In genomic region chr16:70754874-70755600, GRCh38 we compare ENCODE assay signal across 22 cellular contexts. TPM values are rescaled to one million over a fixed set of nuclear protein-coding genes. Genes with fewer than 3 reads are reported as not detected.
DNase-seq lines count a peak whose midpoint lies in the region; ATAC-seq and TF ChIP-seq lines count a peak whose summit lies in the region.
"Had no signal": no experiment of that assay in that cellular context is flagged by ENCODE, and none has a peak within 500 bp of the region (broad histone marks: within the 10 kb centered on the region; RNA-seq: fewer than 3 reads in every experiment).

No MANE protein-coding gene starts in this region.

- POLR2A ChIA-PET in WTC11 (lab: Charles Lee): no interaction called here

- no peak overlapping the region for H3K4me3 Mint-ChIP-seq in WTC11
- H3K4me3 Mint-ChIP-seq: activated CD4-positive, alpha-beta memory T cell treated with anti-CD3 and anti-CD28 coated beads, Interleukin-2, amount 10 ng/mL, durations not matched to agents 7 days and 5 days; activated naive CD8-positive, alpha-beta T cell; naive B cell; type B pancreatic cell had no signal

- H3K9me3 Mint-ChIP-seq in WTC11: no peaks in the 10 kb centered on the region
- H3K9me3 Mint-ChIP-seq: activated CD4-positive, alpha-beta memory T cell treated with anti-CD3 and anti-CD28 coated beads, Interleukin-2, amount 10 ng/mL, durations not matched to agents 7 days and 5 days; naive B cell; type B pancreatic cell had no signal

- H3K36me3 Mint-ChIP-seq in WTC11: peaks cover 15% of the 10 kb centered on the region

- no peak for DNase-seq in WTC11 (ENCODE audit: low spot score)
- DNase-seq in caudate nucleus (lab: John Stamatoyannopoulos, UW): peak in 28 of 61 donors; percentile 10 to 81 (median 42)
- DNase-seq in middle frontal gyrus (ENCODE audit: extremely low spot score, low spot score): peak; percentile 33
- peak in 25 of 49 donors; percentile 16 to 77 (median 44) for DNase-seq in substantia nigra (lab: John Stamatoyannopoulos, UW)
- DNase-seq in DMS153 (lab: John Stamatoyannopoulos, UW): no peak
- DNase-seq: activated CD4-positive, alpha-beta memory T cell treated with anti-CD3 and anti-CD28 coated beads, Interleukin-2, amount 10 ng/mL, durations not matched to agents 7 days and 5 days; activated T-cell treated with anti-CD3 and anti-CD28 coated beads, Interleukin-2, amount 50 U/mL, for 48 hours; DND-41; naive B cell; NCI-H187; NCI-H2227 treated with DMSO at 0.1 percent for 48 hours; NCI-H774; PC-3; stimulated activated CD4-positive, alpha-beta T cell treated with anti-CD3 and anti-CD28 coated beads, Interleukin-2, amount 100 ng/mL, for 24 hours; stimulated activated naive CD4-positive, alpha-beta T cell treated with Interleukin-2 at 50 U/mL for 16 hours had no signal

- no peak for TF ChIP-seq CTCF in WTC11 (IDR thresholded peaks at IDR 0.05)

- H3K27ac Mint-ChIP-seq in WTC11: no peak overlapping the region
- H3K27ac Mint-ChIP-seq: activated CD4-positive, alpha-beta memory T cell treated with anti-CD3 and anti-CD28 coated beads, Interleukin-2, amount 10 ng/mL, durations not matched to agents 7 days and 5 days; activated naive CD8-positive, alpha-beta T cell; naive B cell; type B pancreatic cell had no signal

- ATAC-seq in WTC11 (no peak), GM19463 (IDR thresholded peaks at IDR 0.05; ENCODE audit: unreplicated experiment) (no peak), GM19455 (IDR thresholded peaks at IDR 0.05; ENCODE audit: unreplicated experiment) (no peak)
- ATAC-seq: PC-3 had no signal

- peak overlapping the region; percentile 88 for H3K27ac ChIP-seq in caudate nucleus (ENCODE audit: low read depth, low read length)
- H3K27ac ChIP-seq in substantia nigra (ENCODE audit: low read depth, low read length, poor library complexity, severe bottlenecking): no peak overlapping the region
- H3K27ac ChIP-seq: breast epithelium, hepatocyte, prostate gland had no signal

- peaks cover 20% of the 10 kb centered on the region for H3K4me1 Mint-ChIP-seq in WTC11

- H3K27me3 Mint-ChIP-seq in WTC11 (ENCODE audit: low read depth): no peaks in the 10 kb centered on the region
- H3K27me3 Mint-ChIP-seq: activated CD4-positive, alpha-beta memory T cell treated with anti-CD3 and anti-CD28 coated beads, Interleukin-2, amount 10 ng/mL, durations not matched to agents 7 days and 5 days; activated naive CD8-positive, alpha-beta T cell; naive B cell; type B pancreatic cell had no signal

- CTCF ChIA-PET in WTC11 (lab: Charles Lee): interaction anchor here (1.4 to 1.6 kb wide), 2 partner anchors 16 to 52 kb away, joined by 3 read pairs; no protein-coding TSS in a partner anchor

TF ChIP-seq in WTC11, 78 proteins besides CTCF, POLR2A, EP300 and RAD21:
- TF ChIP-seq USF2 (CRISPR knock-in tag; IDR thresholded peaks at IDR 0.05) (peak; percentile 54), ATF2 (CRISPR knock-in tag; IDR thresholded peaks at IDR 0.05; ENCODE audit: borderline replicate concordance, low read depth) (no peak), GABPB1 (CRISPR knock-in tag; IDR thresholded peaks at IDR 0.05) (no peak), HMGXB4 (CRISPR knock-in tag; IDR thresholded peaks at IDR 0.05) (no peak), ZNF317 (CRISPR knock-in tag; IDR thresholded peaks at IDR 0.05; ENCODE audit: borderline replicate concordance, low read depth) (no peak), ZNF512 (CRISPR knock-in tag; IDR thresholded peaks at IDR 0.05; ENCODE audit: borderline replicate concordance) (no peak), ATF3 (CRISPR knock-in tag; conservative IDR thresholded peaks at IDR 0.05) (no peak)
TF ChIP-seq in WTC11: peak in this region for 1.

RNA-seq across cellular contexts. Expression of gene VAC14, which starts 45.9 kb away (rescaled TPM):
- total RNA-seq in WTC11 (2021): 58.0 to 60.9 TPM (median 60.1 TPM) in 3 replicates

Comparison
In these comparisons a context has a peak if more than half of its experiments do, and no peak if none do; other contexts are left out.
1. DNase-seq: peak in middle frontal gyrus (single experiment) and substantia nigra (25 of 49); none in WTC11 (single experiment) and DMS153 (single experiment).